17 cellular contexts compared by ENCODE assay signal in genomic region chrX:13776387-13776786, GRCh38. TPM values are rescaled to one million over a fixed set of nuclear protein-coding genes. Genes with fewer than 3 reads are reported as not detected.
DNase-seq lines count a peak whose midpoint lies in the region; ATAC-seq and TF ChIP-seq lines count a peak whose summit lies in the region.
"Had no signal": no experiment of that assay in that cellular context is flagged by ENCODE, and none has a peak within 500 bp of the region (broad histone marks: within the 10 kb centered on the region; RNA-seq: fewer than 3 reads in every experiment).

No MANE protein-coding gene starts in this region.

- TF ChIP-seq POLR2A in gastroesophageal sphincter (IDR thresholded peaks at IDR 0.05): no peak

- no peak for DNase-seq in SK-N-SH
- DNase-seq in caudate nucleus (lab: John Stamatoyannopoulos, UW): peak in 3 of 61 donors; percentile 3 to 17 (median 4)
- DNase-seq in HK-2 (ENCODE audit: unreplicated experiment): no peak
- no peak for DNase-seq in lower lobe of right lung
- DNase-seq: AML-193; Caco-2; CD8-positive, alpha-beta memory T cell; DMS53; GF-D8; GM23248; H7 had no signal

- no peaks in the 10 kb centered on the region for H3F3A ChIP-seq in SK-N-SH (replicated peaks; ENCODE audit: insufficient read depth)

- WGBS in SK-N-SH (ENCODE audit: low lambda C conversion rate): 77% methylated on average over 4 of the region's 4 CpGs
- WGBS in gastroesophageal sphincter (ENCODE audit: low coverage in 1 of 2), 2 donors: 23 to 42% methylated on average over 2 to 3 of the region's 4 CpGs

- intact Hi-C loops in lower lobe of right lung (cut with DNase I): no loop called here

- TF ChIP-seq EP300 in SK-N-SH (IDR thresholded peaks at IDR 0.05; ENCODE audit: borderline replicate concordance in 1 of 2, low read depth in 1 of 2, low read length in 1 of 2) (no peak), gastroesophageal sphincter (IDR thresholded peaks at IDR 0.05) (no peak)

- H3K4me3 ChIP-seq in SK-N-SH (ENCODE audit: low read depth in 2 of 2, low read length in 1 of 2) (no peak overlapping the region), gastroesophageal sphincter (no peak overlapping the region), lower lobe of right lung (no peak overlapping the region)
- H3K4me3 ChIP-seq: BLaER1, GM23248 had no signal

- H3K27ac ChIP-seq in SK-N-SH (ENCODE audit: low read depth in 2 of 2, low read length in 1 of 2): no peak overlapping the region
- peak overlapping the region; percentile 29 for H3K27ac ChIP-seq in caudate nucleus (ENCODE audit: low read depth, low read length)
- peak overlapping the region; percentile 9 to 64 (median 48) for H3K27ac ChIP-seq in gastroesophageal sphincter
- no peak overlapping the region for H3K27ac ChIP-seq in lower lobe of right lung
- H3K27ac ChIP-seq: 22Rv1, BLaER1, GM23248 had no signal

- H3K9me3 ChIP-seq in SK-N-SH: no peaks in the 10 kb centered on the region
- H3K9me3 ChIP-seq in gastroesophageal sphincter: no peaks in the 10 kb centered on the region
- H3K9me3 ChIP-seq in lower lobe of right lung: no peaks in the 10 kb centered on the region
- H3K9me3 ChIP-seq: BLaER1, Caco-2 had no signal

- no peaks in the 10 kb centered on the region for H3K9me2 ChIP-seq in SK-N-SH

- no peak for TF ChIP-seq CTCF in SK-N-SH (IDR thresholded peaks at IDR 0.05)
- peak in 1 of 4 experiments; percentile 30 for TF ChIP-seq CTCF in gastroesophageal sphincter (IDR thresholded peaks at IDR 0.05)
- no peak for TF ChIP-seq CTCF in lower lobe of right lung (IDR thresholded peaks at IDR 0.05)

- H3K4me2 ChIP-seq in SK-N-SH: no peak overlapping the region
- H3K4me2 ChIP-seq: BLaER1 had no signal

- TF ChIP-seq RAD21 in SK-N-SH (IDR thresholded peaks at IDR 0.05; ENCODE audit: low read length): 0 out of 2 replicates have a peak, but pooled peaks have one; percentile 6

- H3K4me1 ChIP-seq in SK-N-SH (ENCODE audit: control insufficient read depth in 1 of 2, insufficient read depth in 2 of 2, low read depth in 1 of 2, low read length in 1 of 2): no peaks in the 10 kb centered on the region; a peak in 1 of 4 replicates
- H3K4me1 ChIP-seq in gastroesophageal sphincter: peaks cover 0 to 8% (median 0%) of the 10 kb centered on the region in 3 donors
- H3K4me1 ChIP-seq in lower lobe of right lung: no peaks in the 10 kb centered on the region
- H3K4me1 ChIP-seq: BLaER1, Caco-2 had no signal

- CTCF ChIA-PET in SK-N-SH (lab: Yijun Ruan, JAX): interaction anchor here (1.2 to 2.1 kb wide), 5 partner anchors 12 to 255 kb away, joined by 3 to 6 read pairs (median 5); no protein-coding TSS in a partner anchor

- no peak for ATAC-seq in SK-N-SH treated with all-trans-retinoic acid at 6 μM for 48 hours
- ATAC-seq in gastroesophageal sphincter: peak; percentile 49
- no peak for ATAC-seq in GM21526 (IDR thresholded peaks at IDR 0.05; ENCODE audit: low FRiP score, unreplicated experiment)
- no peak for ATAC-seq in lower lobe of right lung
- ATAC-seq: HepG2 had no signal

- H3K27me3 ChIP-seq in SK-N-SH (ENCODE audit: insufficient read depth) (no peaks in the 10 kb centered on the region), gastroesophageal sphincter (no peaks in the 10 kb centered on the region), lower lobe of right lung (ENCODE audit: low read depth) (no peaks in the 10 kb centered on the region)

- POLR2A ChIA-PET in SK-N-SH (lab: Yijun Ruan, JAX): no interaction called here

- H4K20me1 ChIP-seq in SK-N-SH (ENCODE audit: insufficient read depth): no peaks in the 10 kb centered on the region

- H3K9ac ChIP-seq in SK-N-SH: no peak overlapping the region
- H3K9ac ChIP-seq: BLaER1, GM23248 had no signal

- H3K36me3 ChIP-seq in SK-N-SH (replicated peaks in 1 of 2; ENCODE audit: control insufficient read depth in 1 of 2, insufficient read depth in 2 of 2, low read length in 1 of 2) (peaks cover 34 to 50% of the 10 kb centered on the region in 2 experiments), gastroesophageal sphincter (peaks cover 0 to 18% of the 10 kb centered on the region in 2 donors), lower lobe of right lung (peaks cover 25% of the 10 kb centered on the region)

- H2AFZ ChIP-seq in SK-N-SH (ENCODE audit: low read depth): no peak overlapping the region
- H2AFZ ChIP-seq: GM23248 had no signal

- H3K79me2 ChIP-seq in SK-N-SH (ENCODE audit: insufficient read depth): no peaks in the 10 kb centered on the region

TF ChIP-seq in SK-N-SH, 30 proteins besides CTCF, POLR2A, EP300 and RAD21:
- TF ChIP-seq YY1 (IDR thresholded peaks at IDR 0.05; ENCODE audit: low read depth): no peak
TF ChIP-seq in SK-N-SH: peak in this region for 0.

TF ChIP-seq in SK-N-SH treated with all-trans-retinoic acid at 6 μM for 48 hours, 23 proteins besides CTCF, POLR2A, EP300 and RAD21 (continues in another document):
- TF ChIP-seq ZNF8 (CRISPR knock-in tag; IDR thresholded peaks at IDR 0.05) (no peak), CSRNP3 (CRISPR knock-in tag; IDR thresholded peaks at IDR 0.05) (no peak), CSDC2 (CRISPR knock-in tag; IDR thresholded peaks at IDR 0.05) (no peak), SNAI2 (CRISPR knock-in tag; IDR thresholded peaks at IDR 0.05) (no peak), ZC3H10 (CRISPR knock-in tag; IDR thresholded peaks at IDR 0.05) (no peak), ZNF70 (CRISPR knock-in tag; IDR thresholded peaks at IDR 0.05) (no peak), ZFP30 (CRISPR knock-in tag; IDR thresholded peaks at IDR 0.05) (no peak), CREB5 (CRISPR knock-in tag; IDR thresholded peaks at IDR 0.05; ENCODE audit: low read depth) (no peak), TSHZ2 (CRISPR knock-in tag; IDR thresholded peaks at IDR 0.05) (no peak)

RNA-seq across cellular contexts. Expression of gene GPM6B, which starts 40.5 kb away (rescaled TPM):
- 0.71 and 1.2 TPM in 2 replicates for polyA plus RNA-seq in SK-N-SH (2012; rRNA removed)
- polyA plus RNA-seq in SK-N-SH (2012; cell fraction: cytosol; rRNA removed): 0.73 and 2.3 TPM in 2 replicates
- polyA plus RNA-seq in SK-N-SH (2012; cell fraction: nucleus; rRNA removed): 0.16 and 0.68 TPM in 2 replicates
- 10 to 100 TPM; 44.0 to 82.4 (median 56.1) TPM for total RNA-seq in gastroesophageal sphincter
- total RNA-seq in lower lobe of right lung: 21.6 TPM
- total RNA-seq: CD8-positive, alpha-beta memory T cell; HepG2 had no signal
- polyA plus RNA-seq: HepG2 had no signal

RNA-seq across cellular contexts. Expression of gene OFD1, which starts 41.8 kb away (rescaled TPM):
- 13.4 and 16.5 TPM in 2 replicates for polyA plus RNA-seq in SK-N-SH (2012; rRNA removed)
- polyA plus RNA-seq in SK-N-SH (2012; cell fraction: cytosol; rRNA removed): 8.3 and 9.3 TPM in 2 replicates
- 71.4 and 113 TPM in 2 replicates for polyA plus RNA-seq in SK-N-SH (2012; cell fraction: nucleus; rRNA removed)
- 10 to 100 TPM; 15.2 to 26.6 (median 22.5) TPM for total RNA-seq in gastroesophageal sphincter
- total RNA-seq in lower lobe of right lung: 38.3 TPM

RNA-seq across cellular contexts. Expression of gene TRAPPC2, which starts 42.0 kb away (rescaled TPM):
- 10.4 and 12.5 TPM in 2 replicates for polyA plus RNA-seq in SK-N-SH (2012; rRNA removed)
- 11.0 and 12.0 TPM in 2 replicates for polyA plus RNA-seq in SK-N-SH (2012; cell fraction: cytosol; rRNA removed)
- polyA plus RNA-seq in SK-N-SH (2012; cell fraction: nucleus; rRNA removed): 14.3 and 22.0 TPM in 2 replicates
- total RNA-seq in gastroesophageal sphincter (10 to 100 TPM; 14.3 to 17.3 (median 16.0) TPM), lower lobe of right lung (15.8 TPM)

Comparison
In these comparisons a context has a peak if more than half of its experiments do, and no peak if none do; other contexts are left out.
1. H3K27ac ChIP-seq: peak in caudate nucleus (single experiment) and gastroesophageal sphincter (4 of 4); none in SK-N-SH (0 of 2) and lower lobe of right lung (single experiment).